In genomic region chr2:200585340-200585729, GRCh38 we compare ENCODE assay signal across 8 cellular contexts. TPM values are rescaled to one million over a fixed set of nuclear protein-coding genes. Genes with fewer than 3 reads are reported as not detected.
A peak's percentile ranks its signal among the peaks of the same experiment; 100 is the strongest.
DNase-seq lines count a peak whose midpoint lies in the region; ATAC-seq and TF ChIP-seq lines count a peak whose summit lies in the region.

No MANE protein-coding gene starts in this region.

- H3K27me3 ChIP-seq in heart left ventricle (peaks cover 0 to 7% (median 0%) of the 10 kb centered on the region in 9 donors), vagina (no peaks in the 10 kb centered on the region)
- H3K27me3 ChIP-seq in naive thymus-derived CD4-positive, alpha-beta T cell (ENCODE audit: control insufficient read depth in 2 of 2, insufficient read depth in 2 of 2, low read length in 2 of 2), result no peaks in the 10 kb centered on the region

- H3K4me3 Mint-ChIP-seq in effector memory CD8-positive, alpha-beta T cell, result peak overlapping the region; percentile 73 to 79
- H3K4me3 Mint-ChIP-seq in naive thymus-derived CD4-positive, alpha-beta T cell, result peak overlapping the region; percentile 78 to 92 (median 84)

- H3K36me3 Mint-ChIP-seq in effector memory CD8-positive, alpha-beta T cell (ENCODE audit: insufficient read depth), result no peaks in the 10 kb centered on the region
- peaks cover 0 to 18% (median 0%) of the 10 kb centered on the region in 5 donors for H3K36me3 Mint-ChIP-seq in naive thymus-derived CD4-positive, alpha-beta T cell

- WGBS in heart left ventricle, 4 donors, result 15 to 30% (median 25%) methylated on average over 2 of the region's 2 CpGs

- H3K9me3 Mint-ChIP-seq in effector memory CD8-positive, alpha-beta T cell, result no peaks in the 10 kb centered on the region
- no peaks in the 10 kb centered on the region for H3K9me3 Mint-ChIP-seq in naive thymus-derived CD4-positive, alpha-beta T cell

- TF ChIP-seq POLR2A in heart left ventricle (IDR thresholded peaks at IDR 0.05), result no peak
- TF ChIP-seq POLR2A in vagina (IDR thresholded peaks at IDR 0.05), result no peak

- peak overlapping the region in 11 of 12 donors; percentile 8 to 69 (median 56) for H3K4me3 ChIP-seq in heart left ventricle
- H3K4me3 ChIP-seq in naive thymus-derived CD4-positive, alpha-beta T cell (ENCODE audit: low read length), result peak overlapping the region; percentile 61
- peak overlapping the region; percentile 66 to 70 for H3K4me3 ChIP-seq in vagina

- H3K36me3 ChIP-seq in heart left ventricle, result no peaks in the 10 kb centered on the region
- H3K36me3 ChIP-seq in naive thymus-derived CD4-positive, alpha-beta T cell (ENCODE audit: control insufficient read depth in 2 of 3, insufficient read depth in 3 of 3, low read length in 3 of 3), result no peaks in the 10 kb centered on the region
- H3K36me3 ChIP-seq in vagina, result no peaks in the 10 kb centered on the region

- no peak for TF ChIP-seq CTCF in heart left ventricle (IDR thresholded peaks at IDR 0.05)
- TF ChIP-seq CTCF in vagina (IDR thresholded peaks at IDR 0.05), result no peak

- no peak overlapping the region for H3K27ac Mint-ChIP-seq in effector memory CD8-positive, alpha-beta T cell
- H3K27ac Mint-ChIP-seq in naive thymus-derived CD4-positive, alpha-beta T cell, result peak overlapping the region in 1 of 9 donors; percentile 25

- H3K9me3 ChIP-seq in heart left ventricle (no peaks in the 10 kb centered on the region), vagina (no peaks in the 10 kb centered on the region)
- no peaks in the 10 kb centered on the region for H3K9me3 ChIP-seq in naive thymus-derived CD4-positive, alpha-beta T cell (ENCODE audit: control insufficient read depth in 2 of 3, low read length in 3 of 3)

- DNase-seq in heart left ventricle (no peak), left cardiac atrium (no peak), vagina (ENCODE audit: extremely low spot score in 2 of 2) (no peak), HPDE6-E6E7 (ENCODE audit: extremely low spot score) (no peak), left lobe of liver (ENCODE audit: low spot score) (no peak), mucosa of gallbladder (ENCODE audit: low spot score) (no peak)
- DNase-seq in effector memory CD8-positive, alpha-beta T cell, result no peak
- no peak for DNase-seq in naive thymus-derived CD4-positive, alpha-beta T cell

- CTCF ChIA-PET in naive thymus-derived CD4-positive, alpha-beta T cell (lab: Charles Lee), result no interaction called here

- H3K27ac ChIP-seq in heart left ventricle (no peak overlapping the region), vagina (peak overlapping the region; percentile 84)
- H3K27ac ChIP-seq in naive thymus-derived CD4-positive, alpha-beta T cell (ENCODE audit: low read depth, low read length), result no peak overlapping the region

- intact Hi-C loops in heart left ventricle (cut with DNase I), result loop anchor here in 1 of 10 donors (10.0 kb wide), 1 partner anchor 119 kb away; no protein-coding TSS in a partner anchor
- intact Hi-C loops in left cardiac atrium (cut with DNase I), result no loop called here
- intact Hi-C loops in naive thymus-derived CD4-positive, alpha-beta T cell (cut with micrococcal nuclease), result no loop called here
- intact Hi-C loops in vagina (cut with DNase I), result no loop called here

- H3K4me1 Mint-ChIP-seq in effector memory CD8-positive, alpha-beta T cell (ENCODE audit: low read depth in 2 of 2), result peaks cover 0 to 3% of the 10 kb centered on the region in 2 donors
- H3K4me1 Mint-ChIP-seq in naive thymus-derived CD4-positive, alpha-beta T cell, result peaks cover 0 to 15% (median 8%) of the 10 kb centered on the region in 7 donors

- H3K27me3 Mint-ChIP-seq in effector memory CD8-positive, alpha-beta T cell, result peaks cover 2 to 8% of the 10 kb centered on the region in 2 donors
- H3K27me3 Mint-ChIP-seq in naive thymus-derived CD4-positive, alpha-beta T cell, result peaks cover 6 to 17% (median 8%) of the 10 kb centered on the region in 5 donors

- H3K4me1 ChIP-seq in heart left ventricle (peaks cover 0 to 13% (median 6%) of the 10 kb centered on the region in 12 donors), vagina (no peaks in the 10 kb centered on the region)
- H3K4me1 ChIP-seq in naive thymus-derived CD4-positive, alpha-beta T cell (ENCODE audit: control insufficient read depth in 2 of 2, insufficient read depth in 2 of 2, low read length in 2 of 2), result no peaks in the 10 kb centered on the region

- POLR2A ChIA-PET in naive thymus-derived CD4-positive, alpha-beta T cell (lab: Charles Lee), result no interaction called here

- ATAC-seq in heart left ventricle (no peak), left cardiac atrium (no peak), left lobe of liver (no peak)
- no peak for ATAC-seq in effector memory CD8-positive, alpha-beta T cell (replicated peaks)
- ATAC-seq in naive thymus-derived CD4-positive, alpha-beta T cell, result no peak

RNA-seq across cellular contexts. Expression of gene AOX1, which starts 0.5 kb away (rescaled TPM):
- total RNA-seq in heart left ventricle (10 to 100 TPM in 2 of 9 donors, 1 to 10 TPM in 6, under 1 TPM in 1; 0.76 to 33.4 (median 2.9) TPM), left cardiac atrium (10 to 100 TPM; 16.6 to 27.0 TPM), vagina (84.5 TPM), left lobe of liver (1,212 TPM), mucosa of gallbladder (119 TPM)
- 1 to 10 TPM; 1.3 to 5.6 TPM for polyA plus RNA-seq in heart left ventricle
- under 1 TPM in 2 of 5 experiments, not detected in 3; 0.24 to 0.34 TPM for total RNA-seq in naive thymus-derived CD4-positive, alpha-beta T cell
- under 1 TPM in 1 of 2 donors, not detected in 1; 0.54 TPM for polyA plus RNA-seq in naive thymus-derived CD4-positive, alpha-beta T cell

RNA-seq across cellular contexts. Expression of gene SGO2, which starts 59.3 kb away (rescaled TPM):
- total RNA-seq in heart left ventricle (1 to 10 TPM in 7 of 9 donors, under 1 TPM in 2; 0.58 to 5.3 (median 2.0) TPM), left cardiac atrium (1 to 10 TPM; 1.6 to 2.2 TPM), vagina (1.7 TPM), left lobe of liver (0.50 TPM), mucosa of gallbladder (2.0 TPM)
- polyA plus RNA-seq in heart left ventricle, result 1 to 10 TPM in 1 of 2 donors, under 1 TPM in 1; 0.27 to 1.8 TPM
- 10 to 100 TPM in 1 of 5 experiments, 1 to 10 TPM in 4; 1.4 to 32.3 (median 2.9) TPM for total RNA-seq in naive thymus-derived CD4-positive, alpha-beta T cell
- 1 to 10 TPM; 2.2 TPM for polyA plus RNA-seq in naive thymus-derived CD4-positive, alpha-beta T cell

Comparison
In these comparisons a context has a peak if more than half of its experiments do, and no peak if none do; other contexts are left out.
1. RNA of gene AOX1, which starts 0.5 kb away (total RNA-seq): 1,212 TPM in left lobe of liver (single experiment); 119 TPM in mucosa of gallbladder (single experiment), 84.5 TPM in vagina (single experiment), 16.6 to 27.0 TPM in left cardiac atrium, 0.76 to 33.4 TPM in heart left ventricle and 0.24 to 0.34 TPM in naive thymus-derived CD4-positive, alpha-beta T cell; every median in the first group is over 10 times any median in the second.
2. Peak in every context shown above with its lines, with median percentiles within 50 percentile points of each other: H3K4me3 ChIP-seq.